In the genomic region with DNA sequence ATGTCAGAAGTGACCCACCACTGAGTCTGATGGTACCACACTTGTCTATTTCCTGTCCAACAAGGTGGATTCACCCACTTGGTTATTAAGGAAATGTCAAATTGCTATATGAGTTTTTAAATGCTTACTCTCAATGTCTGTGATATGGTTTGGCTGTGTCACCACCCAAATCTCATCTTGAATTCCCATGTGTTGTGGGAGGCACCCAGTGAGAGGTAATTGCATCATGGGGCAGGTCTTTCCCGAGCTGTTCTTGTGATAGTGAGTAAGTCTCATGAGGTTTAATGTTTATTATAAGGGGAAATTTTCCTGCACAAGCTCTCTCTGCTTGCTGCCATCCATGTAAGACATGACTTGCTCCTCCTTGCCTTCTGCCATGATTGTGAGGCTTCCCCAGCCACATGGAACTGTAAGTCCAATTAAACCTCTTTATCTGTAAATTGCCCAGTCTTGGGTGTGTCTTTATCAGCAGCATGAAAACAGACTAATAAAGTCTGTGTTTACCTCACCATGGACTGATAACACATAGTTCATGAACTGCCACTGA, we compare ENCODE assay signal across 1 cellular context.
TF ChIP-seq lines count a peak whose summit lies in the region.

No MANE protein-coding gene starts in this region.

TF ChIP-seq in IMR-90, 13 proteins besides CTCF, POLR2A, EP300 and RAD21:
- peak; percentile 40; the same call in 1 of the 2 replicates for TF ChIP-seq CEBPB (IDR thresholded peaks at IDR 0.05; ENCODE audit: low read depth, low read length)
TF ChIP-seq in IMR-90: peak in this region for 1; not testable (repeated sequence) for 12.
